ENCODE assay signal across 20 cellular contexts in the genomic region with DNA sequence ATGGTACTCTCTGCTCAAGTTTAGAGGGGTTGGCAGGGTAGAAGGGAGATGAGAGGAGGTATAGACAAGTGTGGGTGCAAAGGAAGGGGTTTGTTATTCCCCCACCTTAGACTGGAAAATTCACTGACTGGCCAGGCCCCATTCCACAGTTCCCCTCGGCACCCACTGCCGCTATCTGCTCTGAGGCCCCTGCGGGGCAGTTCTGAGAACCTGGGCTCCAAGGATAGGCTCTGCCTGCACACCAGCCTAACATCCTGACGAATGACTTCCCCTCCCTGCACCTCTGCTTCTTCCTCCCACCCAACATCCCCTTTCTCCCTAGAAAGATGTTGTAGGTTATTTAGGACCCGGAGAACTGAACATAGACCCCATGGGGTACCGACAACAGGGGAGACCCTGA.
DNase-seq lines count a peak whose midpoint lies in the region; ATAC-seq, FAIRE-seq and TF ChIP-seq lines count a peak whose summit lies in the region.
"Had no signal": no experiment of that assay in that cellular context is flagged by ENCODE, and none has a peak within 500 bp of the region (broad histone marks: within the 10 kb centered on the region; RNA-seq: fewer than 3 reads in every experiment).

No MANE protein-coding gene starts in this region.

- H3K36me3 ChIP-seq in endodermal cell (ENCODE audit: control insufficient read depth, insufficient read depth, low read length) (no peaks in the 10 kb centered on the region), brain microvascular endothelial cell (replicated peaks) (no peaks in the 10 kb centered on the region)

- ATAC-seq in activated CD8-positive, alpha-beta memory T cell treated with anti-CD3 and anti-CD28 coated beads, Interleukin-2, amount 10 ng/mL, durations not matched to agents 7 days and 5 days: no peak
- no peak for ATAC-seq in HG03442 (IDR thresholded peaks at IDR 0.05; ENCODE audit: unreplicated experiment)

- no peak overlapping the region for H3K4me3 ChIP-seq in endodermal cell (ENCODE audit: low read length)
- H3K4me3 ChIP-seq in brain microvascular endothelial cell (ENCODE audit: low read depth, low read length): no peak overlapping the region

- FAIRE-seq in H54 (lab: Jason Lieb, UNC): no peak
- FAIRE-seq: GM12891, GM18507 had no signal

- no peaks in the 10 kb centered on the region for H3K9me3 ChIP-seq in endodermal cell (ENCODE audit: control insufficient read depth, low read length)

- peak; percentile 9 for DNase-seq in activated CD8-positive, alpha-beta memory T cell treated with anti-CD3 and anti-CD28 coated beads for 24 hours
- no peak for DNase-seq in activated CD8-positive, alpha-beta memory T cell treated with anti-CD3 and anti-CD28 coated beads, Interleukin-2, amount 10 ng/mL, durations not matched to agents 7 days and 5 days
- DNase-seq in endodermal cell (peak; percentile 29), islet precursor cell (peak; percentile 32), ureter (ENCODE audit: low spot score) (peak; percentile 9), H54 (ENCODE audit: insufficient read length, low spot score) (no peak), brain microvascular endothelial cell (no peak)
- DNase-seq: C1 segment of cervical spinal cord; Calu3; CD4-positive, alpha-beta memory T cell; COR-L47; DMS53; DMS79 treated with DMSO at 0.1 percent for 48 hours; GF-D8; GOT3; H7; HCEC 1CT had no signal

- no peak for TF ChIP-seq CTCF in endodermal cell (conservative IDR thresholded peaks at IDR 0.05)
- TF ChIP-seq CTCF in brain microvascular endothelial cell (IDR thresholded peaks at IDR 0.05; ENCODE audit: low read depth, low read length, missing control alignments): no peak

- in situ Hi-C loops in brain microvascular endothelial cell (cut with HindIII; ENCODE audit: low pct_ligation_motif_present, low sequenced_read_pairs): no loop called here

- CTCF ChIA-PET in activated CD8-positive, alpha-beta memory T cell treated with anti-CD3 and anti-CD28 coated beads, Interleukin-2, amount 10 ng/mL, durations not matched to agents 7 days and 5 days (lab: Charles Lee): no interaction called here

- H3K4me1 ChIP-seq in endodermal cell (ENCODE audit: control insufficient read depth, insufficient read depth, low read length): no peaks in the 10 kb centered on the region

- H3K27ac Mint-ChIP-seq in activated CD8-positive, alpha-beta memory T cell treated with anti-CD3 and anti-CD28 coated beads, Interleukin-2, amount 10 ng/mL, durations not matched to agents 7 days and 5 days: no peak overlapping the region
- H3K27ac Mint-ChIP-seq in endodermal cell: no peak overlapping the region

- H3K27me3 Mint-ChIP-seq in activated CD8-positive, alpha-beta memory T cell treated with anti-CD3 and anti-CD28 coated beads, Interleukin-2, amount 10 ng/mL, durations not matched to agents 7 days and 5 days: peaks cover 10% of the 10 kb centered on the region
- H3K27me3 Mint-ChIP-seq in endodermal cell (ENCODE audit: insufficient read depth): peaks cover 3% of the 10 kb centered on the region

- peaks cover 2% of the 10 kb centered on the region for H3K9me3 Mint-ChIP-seq in activated CD8-positive, alpha-beta memory T cell treated with anti-CD3 and anti-CD28 coated beads, Interleukin-2, amount 10 ng/mL, durations not matched to agents 7 days and 5 days (ENCODE audit: low read depth)
- H3K9me3 Mint-ChIP-seq in endodermal cell: peaks cover 6% of the 10 kb centered on the region

- WGBS in endodermal cell (ENCODE audit: insufficient coverage in 1 of 2, insufficient read length in 1 of 2), 2 experiments: 60 to 93% methylated on average over 1 to 6 of the region's 6 CpGs

- no peaks in the 10 kb centered on the region for H3K36me3 Mint-ChIP-seq in activated CD8-positive, alpha-beta memory T cell treated with anti-CD3 and anti-CD28 coated beads, Interleukin-2, amount 10 ng/mL, durations not matched to agents 7 days and 5 days
- H3K36me3 Mint-ChIP-seq in endodermal cell (ENCODE audit: low read depth): no peaks in the 10 kb centered on the region
- H3K36me3 Mint-ChIP-seq: CD4-positive, alpha-beta memory T cell had no signal

- no peak overlapping the region for H3K4me3 Mint-ChIP-seq in activated CD8-positive, alpha-beta memory T cell treated with anti-CD3 and anti-CD28 coated beads, Interleukin-2, amount 10 ng/mL, durations not matched to agents 7 days and 5 days
- no peak overlapping the region for H3K4me3 Mint-ChIP-seq in endodermal cell
- H3K4me3 Mint-ChIP-seq: CD4-positive, alpha-beta memory T cell had no signal

- H3K27ac ChIP-seq in endodermal cell (ENCODE audit: low read depth, low read length) (no peak overlapping the region), brain microvascular endothelial cell (no peak overlapping the region)

- TF ChIP-seq POLR2A in H54 (IDR thresholded peaks at IDR 0.05; ENCODE audit: low read depth, low read length): no peak

- H3K4me1 Mint-ChIP-seq in activated CD8-positive, alpha-beta memory T cell treated with anti-CD3 and anti-CD28 coated beads, Interleukin-2, amount 10 ng/mL, durations not matched to agents 7 days and 5 days: no peaks in the 10 kb centered on the region
- peaks cover 4% of the 10 kb centered on the region for H3K4me1 Mint-ChIP-seq in endodermal cell
- H3K4me1 Mint-ChIP-seq: CD4-positive, alpha-beta memory T cell had no signal

- H3K9ac ChIP-seq in endodermal cell (ENCODE audit: extremely low read depth, low read length, poor library complexity, severe bottlenecking): no peak overlapping the region

- H3K27me3 ChIP-seq in endodermal cell (ENCODE audit: control insufficient read depth, insufficient read depth, low read length, poor library complexity, severe bottlenecking) (peaks cover 7% of the 10 kb centered on the region), brain microvascular endothelial cell (replicated peaks) (no peaks in the 10 kb centered on the region)

Comparison
In these comparisons a context has a peak if more than half of its experiments do, and no peak if none do; other contexts are left out.
1. DNase-seq: peak in activated CD8-positive, alpha-beta memory T cell treated with anti-CD3 and anti-CD28 coated beads for 24 hours (single experiment), endodermal cell (single experiment), islet precursor cell (single experiment) and ureter (single experiment); none in activated CD8-positive, alpha-beta memory T cell treated with anti-CD3 and anti-CD28 coated beads, Interleukin-2, amount 10 ng/mL, durations not matched to agents 7 days and 5 days (single experiment), H54 (single experiment) and brain microvascular endothelial cell (single experiment).